8 cellular contexts compared by ENCODE assay signal in the genomic region with DNA sequence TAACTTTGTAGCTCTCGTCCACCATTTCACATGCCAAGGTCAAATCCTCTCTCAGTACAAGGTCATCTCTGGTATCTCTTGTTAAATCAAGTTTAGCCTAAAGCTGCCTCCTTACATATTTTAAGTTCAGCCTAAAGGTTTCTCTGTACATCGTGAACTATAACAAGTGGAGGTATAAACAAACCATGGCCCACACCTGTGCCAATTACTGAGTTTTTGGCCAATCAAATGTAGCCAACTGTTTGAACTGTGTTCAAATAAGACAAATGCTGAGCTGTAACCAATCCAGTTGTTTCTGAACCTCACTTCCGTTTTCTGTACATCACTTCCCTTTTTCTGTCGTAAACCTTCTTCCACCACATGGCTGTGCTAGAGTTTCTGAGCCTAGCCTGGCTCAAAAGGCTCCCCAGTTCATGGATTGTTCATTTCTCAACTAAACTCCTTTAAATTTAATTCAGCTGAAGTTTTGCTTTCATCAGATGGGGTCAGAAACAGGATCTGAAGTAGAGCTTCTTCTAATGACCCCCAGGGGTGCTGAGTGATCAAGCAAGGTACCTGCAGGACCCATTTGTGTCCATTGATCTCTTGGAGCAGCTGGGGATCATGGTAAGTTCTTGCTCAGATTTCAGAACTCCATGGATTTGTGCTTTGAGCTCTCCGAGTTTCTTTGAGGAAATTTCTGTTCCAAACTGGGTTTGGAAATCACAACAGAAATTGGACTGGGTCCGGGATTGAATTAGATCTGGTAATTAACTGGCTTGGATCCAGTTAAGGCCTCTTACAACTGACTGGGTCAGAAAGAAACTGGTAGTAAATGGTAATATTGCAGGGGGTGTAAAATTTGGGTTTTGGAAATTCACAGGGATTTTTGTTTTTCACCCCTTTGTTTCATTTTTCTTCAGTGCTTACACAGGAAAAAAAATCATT.
DNase-seq lines count a peak whose midpoint lies in the region; ATAC-seq and TF ChIP-seq lines count a peak whose summit lies in the region.

No MANE protein-coding gene starts in this region.

- DNase-seq in AG10803 (ENCODE audit: low read depth): no peak
- DNase-seq in SKM-1 treated with dmso at 0.1 percent for 144 hours (lab: John Stamatoyannopoulos, UW; ENCODE audit: unreplicated experiment): peak; percentile 79
- peak; percentile 27 for DNase-seq in fibroblast of gingiva (ENCODE audit: low read depth)
- no peak for DNase-seq in amniotic stem cell (lab: John Stamatoyannopoulos, UW)
- DNase-seq in cerebellar nuclear complex (lab: John Stamatoyannopoulos, UW): no peak

- ATAC-seq in GM19043 (IDR thresholded peaks at IDR 0.05; ENCODE audit: low read depth, unreplicated experiment): peak; percentile 66
- peak; percentile 89 for ATAC-seq in HG03432 (IDR thresholded peaks at IDR 0.05; ENCODE audit: unreplicated experiment)
- ATAC-seq in HG03045 (IDR thresholded peaks at IDR 0.05; ENCODE audit: unreplicated experiment): no peak

- no peak for TF ChIP-seq CTCF in AG10803 (conservative IDR thresholded peaks at IDR 0.05; ENCODE audit: low read length)

- peak overlapping the region; percentile 7 for H3K4me3 ChIP-seq in AG10803 (ENCODE audit: low read length)

Comparison
In these comparisons a context has a peak if more than half of its experiments do, and no peak if none do; other contexts are left out.
1. DNase-seq: peak in SKM-1 treated with dmso at 0.1 percent for 144 hours (single experiment) and fibroblast of gingiva (single experiment); none in AG10803 (single experiment), amniotic stem cell (single experiment) and cerebellar nuclear complex (0 of 2).